ENCODE assay signal across 13 cellular contexts in genomic region chr2:165238295-165238694, GRCh38. TPM values are rescaled to one million over a fixed set of nuclear protein-coding genes. Genes with fewer than 3 reads are reported as not detected.
DNase-seq lines count a peak whose midpoint lies in the region; ATAC-seq and TF ChIP-seq lines count a peak whose summit lies in the region.
"Had no signal": no experiment of that assay in that cellular context is flagged by ENCODE, and none has a peak within 500 bp of the region (broad histone marks: within the 10 kb centered on the region; RNA-seq: fewer than 3 reads in every experiment).

No MANE protein-coding gene starts in this region.

- H3K27me3 Mint-ChIP-seq in endothelial cell (ENCODE audit: unreplicated experiment) (no peaks in the 10 kb centered on the region), neural crest cell (ENCODE audit: low read depth) (peaks cover 13% of the 10 kb centered on the region)

- CTCF ChIA-PET in SK-N-SH (lab: Yijun Ruan, JAX): interaction anchor here (0.8 to 3.1 kb wide), 31 partner anchors 10 to 635 kb away, joined by 3 to 27 read pairs (median 7); partner anchors contain the start of gene SCN3A

- H3K36me3 ChIP-seq in SK-N-SH (replicated peaks in 1 of 2; ENCODE audit: control insufficient read depth in 1 of 2, insufficient read depth in 2 of 2, low read length in 1 of 2) (no peaks in the 10 kb centered on the region), smooth muscle cell (ENCODE audit: low read depth) (no peaks in the 10 kb centered on the region)
- H3K36me3 ChIP-seq: gastrocnemius medialis, Peyer's patch had no signal

- H3K27ac ChIP-seq in SK-N-SH (ENCODE audit: low read depth in 2 of 2, low read length in 1 of 2) (no peak overlapping the region), smooth muscle cell (ENCODE audit: low read depth) (no peak overlapping the region)
- H3K27ac ChIP-seq: gastrocnemius medialis, Peyer's patch had no signal

- 31% methylated on average over 3 of the region's 3 CpGs for WGBS in SK-N-SH (ENCODE audit: low lambda C conversion rate)
- 32% methylated on average over 3 of the region's 3 CpGs for WGBS in smooth muscle cell (ENCODE audit: low lambda C conversion rate)

- TF ChIP-seq RAD21 in SK-N-SH (IDR thresholded peaks at IDR 0.05; ENCODE audit: low read length): no peak

- no peak overlapping the region for H3K9ac ChIP-seq in SK-N-SH
- H3K9ac ChIP-seq in smooth muscle cell (ENCODE audit: low read depth): no peak overlapping the region

- H3K4me1 ChIP-seq in SK-N-SH (ENCODE audit: control insufficient read depth in 1 of 2, insufficient read depth in 2 of 2, low read depth in 1 of 2, low read length in 1 of 2) (no peaks in the 10 kb centered on the region; a peak in 1 of 4 replicates), smooth muscle cell (ENCODE audit: low read depth) (no peaks in the 10 kb centered on the region)
- H3K4me1 ChIP-seq: gastrocnemius medialis, Peyer's patch had no signal

- H4K20me1 ChIP-seq in SK-N-SH (ENCODE audit: insufficient read depth) (no peaks in the 10 kb centered on the region), smooth muscle cell (ENCODE audit: low read depth) (no peaks in the 10 kb centered on the region)

- POLR2A ChIA-PET in SK-N-SH (lab: Yijun Ruan, JAX): no interaction called here

- H3K4me3 Mint-ChIP-seq in endothelial cell (ENCODE audit: unreplicated experiment) (no peak overlapping the region), neural crest cell (no peak overlapping the region)

- H3K4me1 Mint-ChIP-seq in endothelial cell (ENCODE audit: unreplicated experiment) (peaks cover 12% of the 10 kb centered on the region), neural crest cell (no peaks in the 10 kb centered on the region)

- H3K9me2 ChIP-seq in SK-N-SH: no peaks in the 10 kb centered on the region

- no peak for TF ChIP-seq CTCF in SK-N-SH (IDR thresholded peaks at IDR 0.05)
- TF ChIP-seq CTCF in endothelial cell (IDR thresholded peaks at IDR 0.05; ENCODE audit: unreplicated experiment): no peak
- TF ChIP-seq CTCF in neural crest cell (conservative IDR thresholded peaks at IDR 0.05): no peak
- no peak for TF ChIP-seq CTCF in smooth muscle cell (IDR thresholded peaks at IDR 0.05; ENCODE audit: borderline replicate concordance, insufficient read depth, poor library complexity, severe bottlenecking)

- DNase-seq in SK-N-SH (no peak), NCI-H460 (ENCODE audit: extremely low read depth, low read depth) (peak; percentile 11), endothelial cell (ENCODE audit: low spot score) (peak; percentile 21), neural crest cell (ENCODE audit: low read depth, low spot score) (peak; percentile 18), cerebellar nuclear complex (lab: John Stamatoyannopoulos, UW) (no peak), HPDE6-E6E7 (ENCODE audit: extremely low spot score) (no peak), smooth muscle cell (lab: John Stamatoyannopoulos, UW; ENCODE audit: unreplicated experiment) (no peak)
- DNase-seq: activated T-cell treated with anti-CD3 and anti-CD28 coated beads, Interleukin-2, amount 50 U/mL, for 1 hour; gastrocnemius medialis; NCI-H2107; Peyer's patch; posterior cingulate gyrus had no signal

- no peak for TF ChIP-seq EP300 in SK-N-SH (IDR thresholded peaks at IDR 0.05; ENCODE audit: borderline replicate concordance in 1 of 2, low read depth in 1 of 2, low read length in 1 of 2)

- H3K36me3 Mint-ChIP-seq in endothelial cell (ENCODE audit: low read depth, unreplicated experiment): no peaks in the 10 kb centered on the region
- no peaks in the 10 kb centered on the region for H3K36me3 Mint-ChIP-seq in neural crest cell (ENCODE audit: low read depth)

- H3F3A ChIP-seq in SK-N-SH (replicated peaks; ENCODE audit: insufficient read depth) (peaks cover 6% of the 10 kb centered on the region), smooth muscle cell (ENCODE audit: low read depth) (no peaks in the 10 kb centered on the region)

- H3K4me3 ChIP-seq in SK-N-SH (ENCODE audit: low read depth in 2 of 2, low read length in 1 of 2): no peak overlapping the region
- H3K4me3 ChIP-seq in smooth muscle cell: no peak overlapping the region
- H3K4me3 ChIP-seq: gastrocnemius medialis, Peyer's patch had no signal

- H3K27ac Mint-ChIP-seq in endothelial cell (ENCODE audit: unreplicated experiment): no peak overlapping the region
- H3K27ac Mint-ChIP-seq in neural crest cell (ENCODE audit: unreplicated experiment): no peak overlapping the region

- H3K4me2 ChIP-seq in SK-N-SH: no peak overlapping the region
- H3K4me2 ChIP-seq in smooth muscle cell: no peak overlapping the region

- no peaks in the 10 kb centered on the region for H3K79me2 ChIP-seq in SK-N-SH (ENCODE audit: insufficient read depth)
- no peaks in the 10 kb centered on the region for H3K79me2 ChIP-seq in smooth muscle cell (ENCODE audit: low read depth)

- H3K9me3 ChIP-seq in SK-N-SH: no peaks in the 10 kb centered on the region
- no peaks in the 10 kb centered on the region for H3K9me3 ChIP-seq in smooth muscle cell (replicated peaks; ENCODE audit: low read depth)
- H3K9me3 ChIP-seq: gastrocnemius medialis, Peyer's patch had no signal

- no peaks in the 10 kb centered on the region for H3K9me3 Mint-ChIP-seq in endothelial cell (ENCODE audit: unreplicated experiment)
- H3K9me3 Mint-ChIP-seq in neural crest cell: no peaks in the 10 kb centered on the region

- H2AFZ ChIP-seq in SK-N-SH (ENCODE audit: low read depth) (no peak overlapping the region), smooth muscle cell (ENCODE audit: low read depth) (no peak overlapping the region)

- H3K27me3 ChIP-seq in SK-N-SH (ENCODE audit: insufficient read depth) (no peaks in the 10 kb centered on the region), smooth muscle cell (ENCODE audit: low read depth) (no peaks in the 10 kb centered on the region)
- H3K27me3 ChIP-seq: gastrocnemius medialis, Peyer's patch had no signal

- no peak for ATAC-seq in SK-N-SH treated with all-trans-retinoic acid at 6 μM for 48 hours
- ATAC-seq: gastrocnemius medialis had no signal

TF ChIP-seq in SK-N-SH, 30 proteins besides CTCF, POLR2A, EP300 and RAD21 (continues in another document):
- TF ChIP-seq RXRA (IDR thresholded peaks at IDR 0.05; ENCODE audit: borderline replicate concordance, low read depth) (no peak), TCF12 (IDR thresholded peaks at IDR 0.05) (no peak)

TF ChIP-seq in SK-N-SH treated with all-trans-retinoic acid at 6 μM for 48 hours, 23 proteins besides CTCF, POLR2A, EP300 and RAD21 (continues in another document):
- no peak for TF ChIP-seq CREB5 (CRISPR knock-in tag; IDR thresholded peaks at IDR 0.05; ENCODE audit: low read depth)
- no peak for TF ChIP-seq ARNTL (CRISPR knock-in tag; IDR thresholded peaks at IDR 0.05; ENCODE audit: borderline replicate concordance, low read depth)
- TF ChIP-seq ISL1 (CRISPR knock-in tag; IDR thresholded peaks at IDR 0.05): no peak
- TF ChIP-seq GLIS3 (CRISPR knock-in tag; IDR thresholded peaks at IDR 0.05): no peak
- TF ChIP-seq, protein P1, sequence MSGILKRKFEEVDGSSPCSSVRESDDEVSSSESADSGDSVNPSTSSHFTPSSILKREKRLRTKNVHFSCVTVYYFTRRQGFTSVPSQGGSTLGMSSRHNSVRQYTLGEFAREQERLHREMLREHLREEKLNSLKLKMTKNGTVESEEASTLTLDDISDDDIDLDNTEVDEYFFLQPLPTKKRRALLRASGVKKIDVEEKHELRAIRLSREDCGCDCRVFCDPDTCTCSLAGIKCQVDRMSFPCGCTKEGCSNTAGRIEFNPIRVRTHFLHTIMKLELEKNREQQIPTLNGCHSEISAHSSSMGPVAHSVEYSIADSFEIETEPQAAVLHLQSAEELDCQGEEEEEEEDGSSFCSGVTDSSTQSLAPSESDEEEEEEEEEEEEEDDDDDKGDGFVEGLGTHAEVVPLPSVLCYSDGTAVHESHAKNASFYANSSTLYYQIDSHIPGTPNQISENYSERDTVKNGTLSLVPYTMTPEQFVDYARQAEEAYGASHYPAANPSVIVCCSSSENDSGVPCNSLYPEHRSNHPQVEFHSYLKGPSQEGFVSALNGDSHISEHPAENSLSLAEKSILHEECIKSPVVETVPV (CRISPR knock-in tag; IDR thresholded peaks at IDR 0.05): no peak
- TF ChIP-seq TOX (CRISPR knock-in tag; IDR thresholded peaks at IDR 0.05; ENCODE audit: borderline replicate concordance): no peak

RNA-seq across cellular contexts. Expression of gene SCN2A, which starts 0.9 kb away (rescaled TPM):
- 5.1 and 7.3 TPM in 2 replicates for polyA plus RNA-seq in SK-N-SH (2012; rRNA removed)
- 5.8 and 6.3 TPM in 2 replicates for polyA plus RNA-seq in SK-N-SH (2012; cell fraction: cytosol; rRNA removed)
- 8.3 and 16.8 TPM in 2 replicates for polyA plus RNA-seq in SK-N-SH (2012; cell fraction: nucleus; rRNA removed)
- total RNA-seq in NCI-H460 (2014; rRNA removed; shearing (Covaris generic)): not detected in 2 replicates
- 0.14 TPM in 1 of 2 replicates, not detected in the other for polyA plus RNA-seq in NCI-H460 (2014; cell fraction: nucleus; rRNA removed)
- total RNA-seq in endothelial cell (ENCODE audit: unreplicated experiment): 1.5 TPM
- 0.47 and 0.55 TPM in 2 replicates for total RNA-seq in neural crest cell
- total RNA-seq in smooth muscle cell: 0.27 and 0.58 TPM in 2 replicates
- 0.17 and 0.53 TPM in 2 replicates for polyA plus RNA-seq in smooth muscle cell
- total RNA-seq: gastrocnemius medialis had no signal

RNA-seq across cellular contexts. Expression of gene SCN3A, which starts 34.4 kb away (rescaled TPM):
- polyA plus RNA-seq in SK-N-SH (2012; rRNA removed) (0.33 and 0.97 TPM in 2 replicates), smooth muscle cell (not detected in 2 replicates)
- polyA plus RNA-seq in SK-N-SH (2012; cell fraction: cytosol; rRNA removed): 0.64 and 0.73 TPM in 2 replicates
- polyA plus RNA-seq in SK-N-SH (2012; cell fraction: nucleus; rRNA removed): 1.3 and 1.6 TPM in 2 replicates
- 0.35 and 1.4 TPM in 2 replicates for total RNA-seq in NCI-H460 (2014; rRNA removed; shearing (Covaris generic))
- polyA plus RNA-seq in NCI-H460 (2014; cell fraction: nucleus; rRNA removed): 0.20 and 0.33 TPM in 2 replicates
- total RNA-seq in endothelial cell (ENCODE audit: unreplicated experiment) (0.38 TPM), neural crest cell (3.7 and 4.9 TPM in 2 replicates), smooth muscle cell (not detected in 2 replicates)

Comparison
In these comparisons a context has a peak if more than half of its experiments do, and no peak if none do; other contexts are left out.
1. DNase-seq: peak in NCI-H460 (single experiment), endothelial cell (single experiment) and neural crest cell (single experiment); none in SK-N-SH (single experiment), cerebellar nuclear complex (0 of 2), HPDE6-E6E7 (single experiment) and smooth muscle cell (single experiment).